12 cellular contexts compared by ENCODE assay signal in the genomic region with DNA sequence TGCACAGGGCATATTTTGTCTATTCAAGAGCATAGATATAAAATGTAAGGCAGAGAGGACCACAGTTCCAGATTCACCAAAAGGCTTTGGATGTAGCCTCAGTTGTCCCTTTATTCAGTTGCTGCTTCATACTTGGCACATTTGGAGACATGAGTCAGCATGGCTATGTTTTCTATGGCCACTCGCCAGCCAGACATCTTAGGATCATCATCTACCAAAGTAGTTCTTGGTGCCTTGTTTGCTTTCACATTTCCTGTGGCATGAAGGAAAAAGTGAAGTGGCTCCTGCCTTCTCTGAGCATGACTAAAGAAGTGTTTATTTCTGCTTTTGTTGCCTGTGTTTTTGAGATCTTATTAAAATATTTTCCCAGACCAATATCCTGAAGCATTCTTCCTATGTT. TPM values are rescaled to one million over a fixed set of nuclear protein-coding genes. Genes with fewer than 3 reads are reported as not detected.
A peak's percentile ranks its signal among the peaks of the same experiment; 100 is the strongest.
DNase-seq lines count a peak whose midpoint lies in the region; ATAC-seq and TF ChIP-seq lines count a peak whose summit lies in the region.
"Had no signal": no experiment of that assay in that cellular context is flagged by ENCODE, and none has a peak within 500 bp of the region (broad histone marks: within the 10 kb centered on the region; RNA-seq: fewer than 3 reads in every experiment).

No MANE protein-coding gene starts in this region.

- CTCF ChIA-PET in AG04449 (lab: Yijun Ruan, JAX) (no interaction called here), IMR-90 (lab: Yijun Ruan, JAX) (no interaction called here)

- dilution Hi-C loops in IMR-90 (cut with HindIII; ENCODE audit: low sequenced_read_pairs, unreplicated experiment) = no loop called here

- TF ChIP-seq CTCF in AG04449 (IDR thresholded peaks at IDR 0.05; ENCODE audit: insufficient read depth, low read length, missing control alignments) (no peak), IMR-90 (conservative IDR thresholded peaks at IDR 0.05; ENCODE audit: low read depth, low read length) (no peak), astrocyte of the cerebellum (IDR thresholded peaks at IDR 0.05; ENCODE audit: low read depth, low read length, missing control alignments) (no peak), body of pancreas (IDR thresholded peaks at IDR 0.05) (no peak)

- no peak overlapping the region for H3K14ac ChIP-seq in IMR-90 (replicated peaks; ENCODE audit: low read depth, low read length)

- no peak overlapping the region for H4K5ac ChIP-seq in IMR-90 (ENCODE audit: low read depth, low read length)

- TF ChIP-seq RAD21 in IMR-90 (IDR thresholded peaks at IDR 0.05; ENCODE audit: low read length) = no peak

- in situ Hi-C loops in IMR-90 (cut with MboI; ENCODE audit: low sequenced_read_pairs) (no loop called here), astrocyte of the cerebellum (cut with HindIII; ENCODE audit: low sequenced_read_pairs) (no loop called here)

- H3K4me2 ChIP-seq in IMR-90 (ENCODE audit: low read depth, low read length) = no peak overlapping the region; the same call in 1 of the 2 replicates

- H3K36me3 ChIP-seq in IMR-90 (ENCODE audit: control insufficient read depth, insufficient read depth, low read length) (no peaks in the 10 kb centered on the region), body of pancreas (replicated peaks in 1 of 2; ENCODE audit: insufficient read depth in 1 of 2, low read depth in 2 of 2) (no peaks in the 10 kb centered on the region)
- H3K36me3 ChIP-seq: BE2C had no signal

- no peak overlapping the region; the same call in 1 of the 2 replicates for H3K18ac ChIP-seq in IMR-90 (ENCODE audit: low read depth, low read length)

- no TSS peak for BruUV-seq in IMR-90 (replicated peaks; lab: Mats Ljungman, UMichigan)

- H3K79me1 ChIP-seq in IMR-90 (ENCODE audit: low read depth in 1 of 2, low read length in 2 of 2) = no peaks in the 10 kb centered on the region

- H3K4me1 ChIP-seq in IMR-90 (ENCODE audit: control insufficient read depth, insufficient read depth, low read length) (no peaks in the 10 kb centered on the region), body of pancreas (no peaks in the 10 kb centered on the region)
- H3K4me1 ChIP-seq: BE2C had no signal

- H3K9me1 ChIP-seq in IMR-90 (ENCODE audit: insufficient read depth, low read length) = no peaks in the 10 kb centered on the region

- WGBS in IMR-90 (ENCODE audit: extremely low coverage in 2 of 2, insufficient read length in 1 of 2), 2 experiments = no CpG with 5 or more reads among the region's 1 CpG
- 59 to 71% methylated on average over 1 of the region's 1 CpG for WGBS in body of pancreas, 2 donors

- H2AK9ac ChIP-seq in IMR-90 (replicated peaks; ENCODE audit: low read depth, low read length, poor library complexity) = no peak overlapping the region

- H2BK15ac ChIP-seq in IMR-90 (ENCODE audit: low read depth, low read length) = no peak overlapping the region

- no peak overlapping the region for H2AFZ ChIP-seq in IMR-90 (replicated peaks; ENCODE audit: low read length, poor library complexity)

- H3K27me3 ChIP-seq in IMR-90 (ENCODE audit: control insufficient read depth, insufficient read depth, low read length) (no peaks in the 10 kb centered on the region), body of pancreas (no peaks in the 10 kb centered on the region)
- H3K27me3 ChIP-seq: BE2C had no signal

- no peak overlapping the region for H3K4me3 ChIP-seq in AG04449 (ENCODE audit: low read depth, low read length)
- no peak overlapping the region for H3K4me3 ChIP-seq in IMR-90 (ENCODE audit: insufficient read depth, low read depth, low read length)
- no peak overlapping the region for H3K4me3 ChIP-seq in astrocyte of the cerebellum (ENCODE audit: low read depth, low read length)
- H3K4me3 ChIP-seq in body of pancreas = no peak overlapping the region

- no peak overlapping the region for H3K23ac ChIP-seq in IMR-90 (ENCODE audit: low read depth, low read length)

- TF ChIP-seq POLR2A in IMR-90 (IDR thresholded peaks at IDR 0.05; ENCODE audit: low read depth, low read length) = no peak
- no peak for TF ChIP-seq POLR2A in body of pancreas (IDR thresholded peaks at IDR 0.05)

- no peaks in the 10 kb centered on the region for H4K20me1 ChIP-seq in IMR-90 (ENCODE audit: insufficient read depth, low read length)

- no peak overlapping the region for H2AK5ac ChIP-seq in IMR-90 (ENCODE audit: low read depth, low read length)

- POLR2A ChIA-PET in AG04449 (lab: Yijun Ruan, JAX) (no interaction called here), IMR-90 (lab: Charles Lee; ENCODE audit: unreplicated experiment) (no interaction called here)

- H4K8ac ChIP-seq in IMR-90 (ENCODE audit: low read depth in 2 of 2, low read length in 2 of 2) = no peak overlapping the region

- no peak overlapping the region for H2BK5ac ChIP-seq in IMR-90 (ENCODE audit: low read depth, low read length, poor library complexity, severe bottlenecking)

- H2BK20ac ChIP-seq in IMR-90 (ENCODE audit: low read depth, low read length) = no peak overlapping the region

- ATAC-seq in IMR-90 (ENCODE audit: low read depth) (peak; percentile 87), GM21360 (IDR thresholded peaks at IDR 0.05; ENCODE audit: unreplicated experiment) (no peak), body of pancreas (no peak)

- H3K56ac ChIP-seq in IMR-90 (ENCODE audit: extremely low read depth, insufficient read depth, low read length) = no peak overlapping the region

- intact Hi-C loops in IMR-90 (cut with micrococcal nuclease) (no loop called here), body of pancreas (cut with DNase I) (no loop called here), posterior cingulate gyrus (cut with DNase I) (loop anchor here (10.0 kb wide), 1 partner anchor 77 kb away; no protein-coding TSS in a partner anchor)

- peaks cover 5% of the 10 kb centered on the region for H3K9me3 ChIP-seq in IMR-90 (ENCODE audit: control insufficient read depth, insufficient read depth, low read length)
- no peaks in the 10 kb centered on the region for H3K9me3 ChIP-seq in body of pancreas
- H3K9me3 ChIP-seq: BE2C had no signal

- H3K27ac ChIP-seq in IMR-90 (ENCODE audit: insufficient read depth, low read length) (no peak overlapping the region), body of pancreas (no peak overlapping the region)

- H4K91ac ChIP-seq in IMR-90 (ENCODE audit: insufficient read depth, low read depth, low read length) = no peak overlapping the region

- no peak overlapping the region for H2BK120ac ChIP-seq in IMR-90 (ENCODE audit: low read depth, low read length)

- H3K4ac ChIP-seq in IMR-90 (ENCODE audit: low read depth, low read length) = no peak overlapping the region

- DNase-seq in AG04449 (ENCODE audit: low read depth, low spot score) (peak; percentile 52), IMR-90 (peak; percentile 88), astrocyte of the cerebellum (ENCODE audit: low read depth) (peak; percentile 62), hepatic stellate cell (ENCODE audit: low spot score) (peak; percentile 54), globus pallidus (ENCODE audit: low spot score) (no peak), body of pancreas (no peak), posterior cingulate gyrus (no peak)
- DNase-seq: activated T-cell treated with anti-CD3 and anti-CD28 coated beads for 4 hours, BE2C, cortex of kidney, NCI-H1092 had no signal

- H3K9ac ChIP-seq in IMR-90 (ENCODE audit: low read depth, low read length) = no peak overlapping the region

TF ChIP-seq in IMR-90, 13 proteins besides CTCF, POLR2A, EP300 and RAD21:
- peak; percentile 43; the same call in 1 of the 2 replicates for TF ChIP-seq NFE2L2 (IDR thresholded peaks at IDR 0.05; ENCODE audit: low read depth, low read length)
- no peak for TF ChIP-seq RCOR1 (IDR thresholded peaks at IDR 0.05; ENCODE audit: insufficient replicate concordance, low read length)
- peak; percentile 20; the same call in 1 of the 2 replicates for TF ChIP-seq MAFK (IDR thresholded peaks at IDR 0.05; ENCODE audit: low read depth, low read length)
- TF ChIP-seq SMC3 (IDR thresholded peaks at IDR 0.05; ENCODE audit: low read depth, low read length) = no peak

RNA-seq across cellular contexts. Expression of a gene that starts 7.2 kb away (rescaled TPM):
- total RNA-seq in IMR-90 (2012; rRNA removed) (2.9 and 3.9 TPM in 2 replicates), body of pancreas (1 to 10 TPM in 1 of 2 donors, not detected in 1; 1.8 TPM)
- polyA plus RNA-seq in IMR-90 (2012; rRNA removed) = 1.2 and 1.4 TPM in 2 replicates
- 0.31 and 0.56 TPM in 2 replicates for polyA plus RNA-seq in IMR-90 (2012; cell fraction: cytosol; rRNA removed)
- polyA plus RNA-seq in IMR-90 (2012; cell fraction: nucleus; rRNA removed; ENCODE audit: low replicate concordance) = 0.23 and 0.44 TPM in 2 replicates

Comparison
In these comparisons a context has a peak if more than half of its experiments do, and no peak if none do; other contexts are left out.
1. DNase-seq: peak in AG04449 (single experiment), IMR-90 (single experiment), astrocyte of the cerebellum (single experiment) and hepatic stellate cell (single experiment); none in globus pallidus (single experiment), body of pancreas (0 of 4) and posterior cingulate gyrus (0 of 10).